In the genomic region with DNA sequence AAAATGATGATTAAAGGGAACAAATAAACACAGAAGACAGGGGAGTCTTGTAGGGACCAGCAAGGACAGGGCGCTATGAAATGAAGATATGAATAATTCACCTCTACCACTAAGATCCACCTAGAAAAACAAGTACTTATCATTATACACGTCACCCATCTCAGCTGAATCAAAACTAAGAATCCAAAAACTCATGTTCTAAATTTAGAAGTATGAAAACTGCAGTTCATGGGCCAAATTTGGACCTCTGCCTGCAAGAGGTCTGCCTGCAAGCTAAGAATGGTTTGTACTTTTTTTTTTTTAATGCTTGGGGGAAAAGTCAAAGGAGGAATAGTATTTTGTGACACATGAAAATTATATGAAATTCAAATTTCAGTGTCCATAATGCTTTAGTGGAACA, we compare ENCODE assay signal across 21 cellular contexts. TPM values are rescaled to one million over a fixed set of nuclear protein-coding genes. Genes with fewer than 3 reads are reported as not detected.
A peak's percentile ranks its signal among the peaks of the same experiment; 100 is the strongest.
DNase-seq lines count a peak whose midpoint lies in the region; ATAC-seq and TF ChIP-seq lines count a peak whose summit lies in the region.
"Had no signal": no experiment of that assay in that cellular context is flagged by ENCODE, and none has a peak within 500 bp of the region (broad histone marks: within the 10 kb centered on the region; RNA-seq: fewer than 3 reads in every experiment).

No MANE protein-coding gene starts in this region.

- H3K27me3 ChIP-seq in heart right ventricle: no peaks in the 10 kb centered on the region
- H3K27me3 ChIP-seq: BLaER1 treated with 17β-estradiol and CSF1 and Interleukin-3, amounts not matched to agents 10 nM and 100 nM; vagina had no signal

- DNase-seq in EH (ENCODE audit: low read depth) (peak; percentile 76), astrocyte of the hippocampus (ENCODE audit: low read depth, low spot score) (peak; percentile 57), heart right ventricle (peak in 1 of 2 donors; percentile 26), sciatic nerve (ENCODE audit: low spot score) (peak; percentile 63), dermis blood vessel endothelial cell (no peak), MV-4-11 (lab: John Stamatoyannopoulos, UW) (no peak)
- DNase-seq: activated CD4-positive, alpha-beta T cell treated with anti-CD3 and anti-CD28 coated beads for 4 hours; activated T-cell treated with anti-CD3 and anti-CD28 coated beads, Interleukin-2, amount 50 U/mL, for 72 hours; DMS53; mesendoderm; NCI-H1092 treated with DMSO at 0.1 percent for 48 hours; NCI-H226; occipital lobe; stimulated activated CD4-positive, alpha-beta T cell treated with anti-CD3 and anti-CD28 coated beads, Interleukin-15, amount 100 ng/mL, for 24 hours; T-cell had no signal

- no peak overlapping the region for H3K4me3 ChIP-seq in heart right ventricle
- H3K4me3 ChIP-seq: BLaER1 treated with 17β-estradiol and CSF1 and Interleukin-3, amounts not matched to agents 10 nM and 100 nM; vagina had no signal

- peaks cover 0 to 23% (median 3%) of the 10 kb centered on the region in 9 donors for H3K36me3 ChIP-seq in heart right ventricle
- H3K36me3 ChIP-seq: BLaER1 treated with 17β-estradiol and CSF1 and Interleukin-3, amounts not matched to agents 10 nM and 100 nM; vagina had no signal

- H3K9me3 ChIP-seq in heart right ventricle: no peaks in the 10 kb centered on the region
- H3K9me3 ChIP-seq: BLaER1 treated with 17β-estradiol and CSF1 and Interleukin-3, amounts not matched to agents 10 nM and 100 nM; vagina had no signal

- TF ChIP-seq CTCF in heart right ventricle (IDR thresholded peaks at IDR 0.05): no peak

- intact Hi-C loops in heart right ventricle (cut with DNase I): no loop called here
- intact Hi-C loops in sciatic nerve (cut with DNase I): no loop called here

- 49 to 59% methylated on average over 2 of the region's 2 CpGs for WGBS in heart right ventricle, 2 donors

- H3K4me1 ChIP-seq in heart right ventricle: peaks cover 0 to 27% (median 22%) of the 10 kb centered on the region in 9 donors
- H3K4me1 ChIP-seq: BLaER1 treated with 17β-estradiol and CSF1 and Interleukin-3, amounts not matched to agents 10 nM and 100 nM; vagina had no signal

- ATAC-seq in heart right ventricle: peak in 4 of 8 donors; percentile 11 to 46 (median 33)
- peak; percentile 59 for ATAC-seq in sciatic nerve
- ATAC-seq in esophagus mucosa: no peak
- no peak for ATAC-seq in HG03108 (IDR thresholded peaks at IDR 0.05; ENCODE audit: unreplicated experiment)
- ATAC-seq: activated T-cell treated with anti-CD3 and anti-CD28 coated beads, Interleukin-2, amount 50 U/mL, for 72 hours; T-cell had no signal

- peak overlapping the region in 9 of 10 donors; percentile 38 to 78 (median 61) for H3K27ac ChIP-seq in heart right ventricle
- H3K27ac ChIP-seq: BLaER1 treated with 17β-estradiol and CSF1 and Interleukin-3, amounts not matched to agents 10 nM and 100 nM; vagina had no signal

RNA-seq across cellular contexts. Expression of a gene that starts 11.9 kb away (rescaled TPM):
- 100 to 1,000 TPM in 9 of 10 donors, 10 to 100 TPM in 1; 82.8 to 211 (median 137) TPM for total RNA-seq in heart right ventricle
- polyA plus RNA-seq in heart right ventricle: 100 to 1,000 TPM; 118 to 159 TPM
- 158 TPM for total RNA-seq in sciatic nerve
- 3.2 TPM for total RNA-seq in esophagus mucosa
- total RNA-seq in dermis blood vessel endothelial cell: 59.1 and 85.3 TPM in 2 replicates

RNA-seq across cellular contexts. Expression of a gene that starts 39.1 kb away (rescaled TPM):
- 1 to 10 TPM in 1 of 10 donors, under 1 TPM in 1, not detected in 8; 0.35 to 3.7 TPM for total RNA-seq in heart right ventricle
- not detected for polyA plus RNA-seq in heart right ventricle
- not detected for total RNA-seq in sciatic nerve
- total RNA-seq in esophagus mucosa: 0.84 TPM
- 0.14 TPM in 1 of 2 replicates, not detected in the other for total RNA-seq in dermis blood vessel endothelial cell
- total RNA-seq: aorta, HepG2, occipital lobe, vagina had no signal

Comparison
In these comparisons a context has a peak if more than half of its experiments do, and no peak if none do; other contexts are left out.
1. DNase-seq: peak in EH (single experiment), astrocyte of the hippocampus (single experiment) and sciatic nerve (single experiment); none in dermis blood vessel endothelial cell (single experiment) and MV-4-11 (single experiment).
2. RNA of a gene that starts 11.9 kb away (total RNA-seq): 158 TPM in sciatic nerve (single experiment), 82.8 to 211 TPM in heart right ventricle and 59.1 to 85.3 TPM in dermis blood vessel endothelial cell; 3.2 TPM in esophagus mucosa (single experiment); every median in the first group is over 10 times any median in the second.